25 cellular contexts compared by ENCODE assay signal in the genomic region with DNA sequence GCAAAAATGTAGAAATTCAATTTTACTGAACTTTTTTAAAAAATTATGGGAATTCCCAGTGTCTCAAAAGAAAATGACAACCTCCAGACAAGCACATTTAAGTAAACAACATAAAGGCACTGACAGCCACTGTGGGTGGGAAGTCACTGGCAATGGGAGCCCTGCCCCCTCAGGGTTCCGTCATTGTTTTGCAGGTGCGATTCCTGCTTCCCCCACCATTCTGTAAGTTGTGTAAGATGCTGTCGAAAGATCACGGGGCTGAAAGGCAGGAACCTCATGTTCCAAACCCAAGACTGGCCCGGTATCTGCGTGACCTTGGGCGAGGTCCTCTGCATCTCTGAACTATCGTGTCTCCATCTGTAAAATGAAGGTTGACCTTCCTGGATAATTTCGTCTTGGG.
"Had no signal": no experiment of that assay in that cellular context is flagged by ENCODE, and none has a peak within 500 bp of the region (broad histone marks: within the 10 kb centered on the region; RNA-seq: fewer than 3 reads in every experiment).

No MANE protein-coding gene starts in this region.

- H3K4me1 ChIP-seq: esophagus squamous epithelium had no signal

- H3K9me3 ChIP-seq: esophagus squamous epithelium, heart right ventricle, right lobe of liver, thoracic aorta had no signal

- H3K27ac ChIP-seq: epithelial cell of prostate, esophagus squamous epithelium, thoracic aorta, VCaP had no signal

- H3K4me3 ChIP-seq: esophagus squamous epithelium, heart right ventricle, lung, right lobe of liver, skin epidermis, thoracic aorta had no signal

- DNase-seq: activated CD4-positive, alpha-beta T cell treated with anti-CD3 and anti-CD28 coated beads for 48 hours; activated CD4-positive, alpha-beta T cell treated with anti-CD3 and anti-CD28 coated beads, Interleukin-2, amount 50 U/mL, for 48 hours; activated CD8-positive, alpha-beta memory T cell treated with anti-CD3 and anti-CD28 coated beads, Interleukin-2, amount 50 U/mL, for 48 hours; activated gamma-delta T cell; activated naive CD8-positive, alpha-beta T cell treated with anti-CD3 and anti-CD28 coated beads, Interleukin-2, amount 50 U/mL, for 24 hours; activated T-cell treated with anti-CD3 and anti-CD28 coated beads, Interleukin-2, amount 50 U/mL, for 24 hours; amygdala; central memory CD4-positive, alpha-beta T cell; effector CD4-positive, alpha-beta T cell; esophagus squamous epithelium; foreskin melanocyte; heart right ventricle; kidney glomerular epithelial cell; mesendoderm; stimulated activated CD4-positive, alpha-beta T cell treated with anti-CD3 and anti-CD28 coated beads, Interleukin-4, amount 100 ng/mL, for 24 hours; T-helper 1 cell had no signal

- H3K27me3 ChIP-seq: esophagus squamous epithelium, heart right ventricle, right lobe of liver had no signal

- ATAC-seq: activated naive CD8-positive, alpha-beta T cell treated with anti-CD3 and anti-CD28 coated beads, Interleukin-2, amount 50 U/mL, for 24 hours; left lobe of liver; natural killer cell treated with Interleukin-12 subunit alpha and Interleukin-12 subunit beta and Interleukin-15 and Interleukin-18, amount 100 ng/mL, for 72 hours; right lobe of liver; stimulated activated effector memory CD8-positive, alpha-beta T cell treated with anti-CD3 and anti-CD28 coated beads, Interleukin-12 subunit alpha, Interleukin-12 subunit beta, amount 100 ng/mL, for 72 hours had no signal
